ENCODE assay signal across 1 cellular context in genomic region chr1:86913896-86914634, GRCh38.
TF ChIP-seq lines count a peak whose summit lies in the region.

Gene SELENOF, minus strand, starts transcription at chr1:86914126. Its CDS starts 15 bp downstream, at chr1:86914111.

TF ChIP-seq in GM12878, 131 proteins besides CTCF, POLR2A, EP300 and RAD21 (continued from another document):
- TF ChIP-seq CBX5 (IDR thresholded peaks at IDR 0.05; ENCODE audit: low read depth) (no peak), KAT2A (conservative IDR thresholded peaks at IDR 0.05; ENCODE audit: control insufficient read depth, low read depth, low read length) (no peak), DPF2 (IDR thresholded peaks at IDR 0.05) (no peak), BCL3 (IDR thresholded peaks at IDR 0.05; ENCODE audit: borderline replicate concordance, insufficient read depth, low read depth, low read length, poor library complexity, severe bottlenecking) (no peak), ESRRA (IDR thresholded peaks at IDR 0.05; ENCODE audit: low read length) (peak; percentile 69; the same call in 1 of the 2 replicates), CHD1 (IDR thresholded peaks at IDR 0.05; ENCODE audit: low read depth, low read length) (0 out of 2 replicates have a peak, but pooled peaks have one; percentile 12), NRF1 (conservative IDR thresholded peaks at IDR 0.05; ENCODE audit: low read depth, low read length) (0 out of 2 replicates have a peak, but pooled peaks have one; percentile 1)
- TF ChIP-seq, protein P1, sequence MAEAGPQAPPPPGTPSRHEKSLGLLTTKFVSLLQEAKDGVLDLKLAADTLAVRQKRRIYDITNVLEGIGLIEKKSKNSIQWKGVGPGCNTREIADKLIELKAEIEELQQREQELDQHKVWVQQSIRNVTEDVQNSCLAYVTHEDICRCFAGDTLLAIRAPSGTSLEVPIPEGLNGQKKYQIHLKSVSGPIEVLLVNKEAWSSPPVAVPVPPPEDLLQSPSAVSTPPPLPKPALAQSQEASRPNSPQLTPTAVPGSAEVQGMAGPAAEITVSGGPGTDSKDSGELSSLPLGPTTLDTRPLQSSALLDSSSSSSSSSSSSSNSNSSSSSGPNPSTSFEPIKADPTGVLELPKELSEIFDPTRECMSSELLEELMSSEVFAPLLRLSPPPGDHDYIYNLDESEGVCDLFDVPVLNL (IDR thresholded peaks at IDR 0.05; ENCODE audit: low read depth, low read length): no peak
TF ChIP-seq in GM12878: peak in this region for 47.
